Comparison of ENCODE assay signal across 20 cellular contexts in the genomic region with DNA sequence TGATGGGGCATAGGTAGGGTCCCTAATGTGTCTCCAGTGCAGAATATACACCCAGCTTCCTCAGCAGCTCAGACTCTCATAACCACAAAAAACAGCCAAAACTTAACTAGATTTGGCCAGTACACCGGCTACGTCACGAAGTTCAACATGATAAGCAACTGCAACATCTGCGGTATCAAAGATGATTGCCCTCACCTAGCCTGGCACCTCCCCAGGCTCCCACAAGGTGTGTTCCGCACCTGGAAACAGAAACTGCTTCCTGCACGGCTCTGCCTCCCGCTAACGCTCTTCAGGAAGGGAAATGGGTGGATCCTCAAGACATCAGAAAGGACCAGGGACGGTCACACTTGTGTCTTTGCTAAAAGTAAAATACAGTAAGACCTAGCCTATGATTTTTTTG. TPM values are rescaled to one million over a fixed set of nuclear protein-coding genes. Genes with fewer than 3 reads are reported as not detected.
DNase-seq lines count a peak whose midpoint lies in the region; ATAC-seq, FAIRE-seq and TF ChIP-seq lines count a peak whose summit lies in the region.
"Had no signal": no experiment of that assay in that cellular context is flagged by ENCODE, and none has a peak within 500 bp of the region (broad histone marks: within the 10 kb centered on the region; RNA-seq: fewer than 3 reads in every experiment).

No MANE protein-coding gene starts in this region.

- peak; percentile 17; the same call in 1 of the 2 replicates for TF ChIP-seq POLR2A in GM12878 (IDR thresholded peaks at IDR 0.05; ENCODE audit: low read depth, low read length)

- H4K20me1 ChIP-seq in KMS-11 (ENCODE audit: insufficient read depth) (peaks cover 20% of the 10 kb centered on the region), GM12878 (ENCODE audit: control insufficient read depth, insufficient read depth) (peaks cover 6% of the 10 kb centered on the region)

- no peak for ATAC-seq in GM12878
- no peak for ATAC-seq in HG02840 (IDR thresholded peaks at IDR 0.05; ENCODE audit: low FRiP score, unreplicated experiment)
- no peak for ATAC-seq in GM18861 (IDR thresholded peaks at IDR 0.05; ENCODE audit: unreplicated experiment)
- ATAC-seq: GM23338 had no signal

- TF ChIP-seq CTCF in KMS-11 (conservative IDR thresholded peaks at IDR 0.05; ENCODE audit: low read depth, low read length) (no peak), GM12878 (IDR thresholded peaks at IDR 0.05 in 2 of 3, conservative IDR thresholded peaks at IDR 0.05 in 1 of 3; ENCODE audit: control insufficient read depth in 2 of 3, extremely low read depth in 1 of 3, insufficient read depth in 1 of 3, low read depth in 3 of 3, low read length in 3 of 3) (no peak)

- H3K4me3 ChIP-seq in KMS-11 (IDR thresholded peaks at IDR 0.05; ENCODE audit: insufficient read depth, low read depth, low read length) (no peak overlapping the region), GM12878 (no peak overlapping the region), mesenchymal stem cell (ENCODE audit: insufficient read depth in 1 of 2, low read depth in 1 of 2, low read length in 2 of 2) (no peak overlapping the region)
- H3K4me3 ChIP-seq: GM23338, SJCRH30 had no signal

- H2AK5ac ChIP-seq in mesenchymal stem cell (ENCODE audit: low read length, severe bottlenecking) = no peak overlapping the region

- in situ Hi-C loops in GM12878 (cut with MboI) = no loop called here

- H3K23ac ChIP-seq in mesenchymal stem cell (ENCODE audit: low read length in 2 of 2) = no peak overlapping the region

- no peak overlapping the region for H2AFZ ChIP-seq in KMS-11 (ENCODE audit: low read depth)
- no peak overlapping the region for H2AFZ ChIP-seq in GM12878 (ENCODE audit: control insufficient read depth, low read depth, low read length)
- no peak overlapping the region for H2AFZ ChIP-seq in mesenchymal stem cell (ENCODE audit: low read depth, low read length)
- H2AFZ ChIP-seq: GM23338 had no signal

- H3K36me3 ChIP-seq in KMS-11 (ENCODE audit: insufficient read depth) (peaks cover 43% of the 10 kb centered on the region; the same call in 1 of the 2 replicates), GM12878 (ENCODE audit: control insufficient read depth in 2 of 2, insufficient read depth in 2 of 2, low read length in 1 of 2) (peaks cover 21 to 55% of the 10 kb centered on the region in 2 experiments), mesenchymal stem cell (ENCODE audit: control insufficient read depth in 1 of 2, insufficient read depth in 2 of 2, low read depth in 1 of 2, low read length in 2 of 2) (peaks cover 52 to 86% of the 10 kb centered on the region in 2 experiments)

- peaks cover 98% of the 10 kb centered on the region for H3K79me2 ChIP-seq in KMS-11 (ENCODE audit: insufficient read depth, low read depth)
- H3K79me2 ChIP-seq in GM12878 (ENCODE audit: control insufficient read depth, insufficient read depth, low read length) = peaks cover 17% of the 10 kb centered on the region

- H3K4me2 ChIP-seq in KMS-11 (peak overlapping the region; percentile 81), GM12878 (ENCODE audit: control insufficient read depth, insufficient read depth) (no peak overlapping the region), mesenchymal stem cell (ENCODE audit: low read length, poor library complexity, severe bottlenecking) (no peak overlapping the region)
- H3K4me2 ChIP-seq: GM23338 had no signal

- no peak overlapping the region for H3K4ac ChIP-seq in mesenchymal stem cell (ENCODE audit: low read depth in 1 of 2, low read length in 2 of 2)

- no peak overlapping the region for H2BK5ac ChIP-seq in mesenchymal stem cell (ENCODE audit: low read depth, low read length, poor library complexity, severe bottlenecking)

- H3K27ac ChIP-seq in KMS-11 = peak overlapping the region; percentile 91
- no peak overlapping the region for H3K27ac ChIP-seq in GM12878 (ENCODE audit: control insufficient read depth, insufficient read depth)
- H3K27ac ChIP-seq in mesenchymal stem cell (ENCODE audit: low read length, poor library complexity, severe bottlenecking) = no peak overlapping the region
- H3K27ac ChIP-seq: SJCRH30 had no signal

- intact Hi-C loops in GM12878 (cut with micrococcal nuclease; ENCODE audit: unreplicated experiment) = no loop called here

- SMC1A ChIA-PET in GM12878 (lab: Charles Lee; ENCODE audit: uncharacterized antibody, unreplicated experiment) = no interaction called here

- RAD21 ChIA-PET in GM12878 (lab: Charles Lee; ENCODE audit: unreplicated experiment) = no interaction called here

- DNase-seq in GM12878 (ENCODE audit: low read depth, low spot score) = no peak
- DNase-seq in mesenchymal stem cell = no peak
- DNase-seq in activated CD8-positive, alpha-beta memory T cell treated with anti-CD3 and anti-CD28 coated beads for 24 hours = no peak
- no peak for DNase-seq in NCI-H82 treated with DMSO at 0.1 percent for 48 hours (lab: John Stamatoyannopoulos, UW; ENCODE audit: unreplicated experiment)
- DNase-seq: Caco-2; CD4-positive, CD25-positive, alpha-beta regulatory T cell; DMS153; EL; Kasumi-1; NCI-H1105 treated with DMSO at 0.1 percent for 48 hours; NCI-H1694 treated with DMSO at 0.1 percent for 48 hours; NCI-H226; NCI-H524 treated with DMSO at 0.1 percent for 48 hours; NK-92 treated with Interleukin-12 subunit alpha and Interleukin-12 subunit beta, amount 100 ng/mL, for 24 hours; SJCRH30; SW 1271 had no signal

- peak overlapping the region; percentile 44 for H2BK15ac ChIP-seq in mesenchymal stem cell (ENCODE audit: low read depth, poor library complexity, severe bottlenecking)

- no peak overlapping the region for H4K8ac ChIP-seq in mesenchymal stem cell (ENCODE audit: low read length)

- TF ChIP-seq EP300 in GM12878 (IDR thresholded peaks at IDR 0.05; ENCODE audit: borderline replicate concordance in 1 of 2, control insufficient read depth in 1 of 2, low read depth in 2 of 2, low read length in 2 of 2) = no peak

- H2BK120ac ChIP-seq in mesenchymal stem cell (ENCODE audit: low read depth, low read length) = no peak overlapping the region

- BruUV-seq in GM12878 (replicated peaks; lab: Mats Ljungman, UMichigan) = no TSS peak

- peaks cover 55% of the 10 kb centered on the region for H3K79me1 ChIP-seq in mesenchymal stem cell (replicated peaks; ENCODE audit: low read length, poor library complexity, severe bottlenecking)

- peaks cover 100% of the 10 kb centered on the region for H3K4me1 ChIP-seq in KMS-11 (ENCODE audit: low read depth, poor library complexity, severe bottlenecking)
- H3K4me1 ChIP-seq in GM12878 (ENCODE audit: control insufficient read depth, insufficient read depth, low read length) = peaks cover 21% of the 10 kb centered on the region
- peaks cover 12% of the 10 kb centered on the region for H3K4me1 ChIP-seq in mesenchymal stem cell (ENCODE audit: control insufficient read depth, insufficient read depth, low read depth, low read length)
- H3K4me1 ChIP-seq: SJCRH30 had no signal

- POLR2A ChIA-PET in GM12878 (lab: Charles Lee) = no interaction called here

- CTCF ChIA-PET in GM12878 (lab: Yijun Ruan, JAX) = interaction anchor here (1.5 to 2.4 kb wide), 3 partner anchors 93 to 159 kb away, joined by 3 to 16 read pairs (median 8); no protein-coding TSS in a partner anchor

- H2BK12ac ChIP-seq in mesenchymal stem cell (ENCODE audit: low read length in 2 of 2) = no peak overlapping the region

- H3K18ac ChIP-seq in mesenchymal stem cell (ENCODE audit: low read depth in 1 of 2, low read length in 2 of 2) = no peak overlapping the region

- H3K9ac ChIP-seq in KMS-11 = peak overlapping the region; percentile 95; the same call in 1 of the 2 replicates
- no peak overlapping the region for H3K9ac ChIP-seq in GM12878 (ENCODE audit: control insufficient read depth, insufficient read depth, low read length)
- no peak overlapping the region for H3K9ac ChIP-seq in mesenchymal stem cell (ENCODE audit: low read length)

- H3K9me3 ChIP-seq in GM12878 (replicated peaks; ENCODE audit: control insufficient read depth, insufficient read depth, low read length) (no peaks in the 10 kb centered on the region), mesenchymal stem cell (ENCODE audit: control insufficient read depth, low read length) (no peaks in the 10 kb centered on the region)
- H3K9me3 ChIP-seq: Caco-2, SJCRH30 had no signal

- TF ChIP-seq RAD21 in GM12878 (IDR thresholded peaks at IDR 0.05; ENCODE audit: insufficient read depth, low read depth, low read length) = no peak

- no peak overlapping the region for H4K91ac ChIP-seq in mesenchymal stem cell (ENCODE audit: low read length)

- 94% methylated on average over 9 of the region's 9 CpGs for WGBS in GM12878 (ENCODE audit: insufficient coverage, insufficient replicate concordance, low lambda C conversion rate, missing lambda C conversion rate)
- WGBS in mesenchymal stem cell = 98% methylated on average over 8 of the region's 9 CpGs

- H3K27me3 ChIP-seq in KMS-11 (ENCODE audit: insufficient read depth, low read depth) = no peaks in the 10 kb centered on the region; the same call in 1 of the 2 replicates
- no peaks in the 10 kb centered on the region for H3K27me3 ChIP-seq in GM12878 (replicated peaks in 1 of 2; ENCODE audit: control insufficient read depth in 2 of 2, insufficient read depth in 2 of 2, low read length in 1 of 2)
- H3K27me3 ChIP-seq in mesenchymal stem cell (ENCODE audit: control insufficient read depth in 1 of 2, insufficient read depth in 1 of 2, low read length in 2 of 2) = no peaks in the 10 kb centered on the region
- H3K27me3 ChIP-seq: SJCRH30 had no signal

- FAIRE-seq in GM12878 (lab: Jason Lieb, UNC) = peak; percentile 31

- no peak overlapping the region for H3K14ac ChIP-seq in mesenchymal stem cell (ENCODE audit: low read length in 2 of 2)

RNA-seq across cellular contexts. Expression of gene TXNDC5, which starts 9.5 kb away (rescaled TPM):
- 52.5 and 54.0 TPM in 2 replicates for total RNA-seq in GM12878 (2013; cell fraction: nucleolus; rRNA removed)
- total RNA-seq in GM12878 (2014; rRNA removed) (173 and 181 TPM in 2 replicates), GM12878 (2014; rRNA removed; fragmentation: Illumina TruSeq; extraction: Trizol) (128 and 143 TPM in 2 replicates), GM12878 (2021) (131 and 143 TPM in 2 replicates)
- 122 TPM for polyA plus RNA-seq in GM12878 (2011; ENCODE audit: low read depth)
- polyA plus RNA-seq in GM12878 (2011; rRNA removed) (38.2 and 50.1 TPM in 2 replicates), GM12878 (2014; fragmentation: Illumina TruSeq; extraction: Trizol) (135 and 145 TPM in 2 replicates), GM12878 (2014; fragmentation: Nextera tagmentation; extraction: Ambion mirVana) (10 to 100 TPM; 38.1 to 46.7 TPM), GM12878 (2014; rRNA removed) (122 and 129 TPM in 2 replicates), GM12878 (2016; fragmentation: Nextera tagmentation; extraction: Ambion mirVana) (100 to 1,000 TPM in 1 of 2 experiments, 1 to 10 TPM in 1; 7.2 to 165 TPM)
- polyA plus RNA-seq in GM12878 (2011; cell fraction: cytosol; rRNA removed) = 47.0 and 47.9 TPM in 2 replicates
- 30.6 and 39.9 TPM in 2 replicates for polyA plus RNA-seq in GM12878 (2011; cell fraction: nucleus; rRNA removed)
- polyA plus RNA-seq in GM12878 (2012) = 117 and 141 TPM in 2 replicates
- polyA minus RNA-seq in GM12878 (2011; rRNA and poly(A)+ RNA removed) = 39.4 and 40.8 TPM in 2 replicates
- polyA minus RNA-seq in GM12878 (2011; cell fraction: cytosol; rRNA and poly(A)+ RNA removed) = 15.0 and 18.6 TPM in 2 replicates
- 9.7 and 14.4 TPM in 2 replicates for polyA minus RNA-seq in GM12878 (2011; cell fraction: nucleus; rRNA and poly(A)+ RNA removed)
- polyA plus RNA-seq in mesenchymal stem cell (2013, experiment 1 of 2) = 242 TPM
- 248 TPM for polyA plus RNA-seq in mesenchymal stem cell (2013, experiment 2 of 2)
